21 cellular contexts compared by ENCODE assay signal in the genomic region with DNA sequence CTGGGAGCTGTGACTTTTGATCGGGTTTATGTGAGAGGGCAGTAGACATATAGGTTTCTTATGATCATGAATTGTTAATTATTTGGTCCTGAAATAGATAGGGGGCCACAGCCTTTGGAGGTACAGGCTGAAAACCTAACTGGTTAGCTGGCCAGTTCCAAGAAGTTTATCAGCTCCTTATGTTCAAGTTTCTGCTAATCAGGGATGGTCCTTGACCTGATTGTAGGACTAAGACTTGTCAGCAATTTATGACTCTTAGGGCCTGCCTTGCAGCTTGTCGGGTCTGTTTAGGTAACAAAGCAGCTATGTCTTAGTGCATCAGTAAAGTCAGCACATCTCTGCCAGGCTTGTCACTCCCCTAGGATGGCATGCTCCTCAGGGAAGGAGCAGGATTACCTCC.
"Had no signal": no experiment of that assay in that cellular context is flagged by ENCODE, and none has a peak within 500 bp of the region (broad histone marks: within the 10 kb centered on the region; RNA-seq: fewer than 3 reads in every experiment).

No MANE protein-coding gene starts in this region.

- ATAC-seq: gastrocnemius medialis; left lobe of liver; natural killer cell treated with Interleukin-12 subunit alpha and Interleukin-12 subunit beta and Interleukin-15 and Interleukin-18, amount 100 ng/mL, for 72 hours; right lobe of liver; stimulated activated effector memory CD8-positive, alpha-beta T cell treated with anti-CD3 and anti-CD28 coated beads, Interleukin-12 subunit alpha, Interleukin-12 subunit beta, amount 100 ng/mL, for 72 hours had no signal

- H3K36me3 Mint-ChIP-seq: memory B cell; naive B cell; natural killer cell treated with Interleukin-12 subunit alpha and Interleukin-12 subunit beta and Interleukin-15 and Interleukin-18, amount 100 ng/mL, for 72 hours; stimulated activated effector memory CD8-positive, alpha-beta T cell treated with anti-CD3 and anti-CD28 coated beads, Interleukin-12 subunit alpha, Interleukin-12 subunit beta, amount 100 ng/mL, for 72 hours had no signal

- H3K36me3 ChIP-seq: gastrocnemius medialis, neutrophil, pancreas, right lobe of liver, tibial artery had no signal

- H3K4me1 ChIP-seq: right lobe of liver, testis had no signal

- H3K27me3 ChIP-seq: dorsolateral prefrontal cortex, gastrocnemius medialis, neutrophil, pancreas, right lobe of liver, stomach, testis, tibial artery had no signal

- DNase-seq: dorsolateral prefrontal cortex; effector CD4-positive, alpha-beta T cell; foreskin fibroblast; gastrocnemius medialis; naive B cell; pancreas; right lobe of liver; stimulated activated CD4-positive, alpha-beta T cell treated with anti-CD3 and anti-CD28 coated beads, Interleukin-2, amount 100 ng/mL, for 24 hours; stimulated activated CD4-positive, alpha-beta T cell treated with anti-CD3 and anti-CD28 coated beads, Interleukin-4, amount 100 ng/mL, for 24 hours; stimulated activated naive CD4-positive, alpha-beta T cell treated with Interleukin-2 at 50 U/mL for 16 hours; testis; tibial artery had no signal

- H3K27ac ChIP-seq: neutrophil, pancreas, right lobe of liver, testis, tibial artery had no signal

- H3K27me3 Mint-ChIP-seq: type B pancreatic cell had no signal

- H3K4me3 Mint-ChIP-seq: memory B cell; naive B cell; natural killer cell treated with Interleukin-12 subunit alpha and Interleukin-12 subunit beta and Interleukin-15 and Interleukin-18, amount 100 ng/mL, for 72 hours; neural crest cell; stimulated activated effector memory CD8-positive, alpha-beta T cell treated with anti-CD3 and anti-CD28 coated beads, Interleukin-12 subunit alpha, Interleukin-12 subunit beta, amount 100 ng/mL, for 72 hours; type B pancreatic cell had no signal

- H3K9me3 ChIP-seq: gastrocnemius medialis, neutrophil, pancreas, right lobe of liver, stomach, testis, tibial artery had no signal

- H3K27ac Mint-ChIP-seq: memory B cell; naive B cell; natural killer cell treated with Interleukin-12 subunit alpha and Interleukin-12 subunit beta and Interleukin-15 and Interleukin-18, amount 100 ng/mL, for 72 hours; stimulated activated effector memory CD8-positive, alpha-beta T cell treated with anti-CD3 and anti-CD28 coated beads, Interleukin-12 subunit alpha, Interleukin-12 subunit beta, amount 100 ng/mL, for 72 hours; type B pancreatic cell had no signal

- H3K4me3 ChIP-seq: dorsolateral prefrontal cortex, gastrocnemius medialis, lung, pancreas, right lobe of liver, stomach, testis, tibial artery had no signal
